Comparison of ENCODE assay signal across 8 cellular contexts in the genomic region with DNA sequence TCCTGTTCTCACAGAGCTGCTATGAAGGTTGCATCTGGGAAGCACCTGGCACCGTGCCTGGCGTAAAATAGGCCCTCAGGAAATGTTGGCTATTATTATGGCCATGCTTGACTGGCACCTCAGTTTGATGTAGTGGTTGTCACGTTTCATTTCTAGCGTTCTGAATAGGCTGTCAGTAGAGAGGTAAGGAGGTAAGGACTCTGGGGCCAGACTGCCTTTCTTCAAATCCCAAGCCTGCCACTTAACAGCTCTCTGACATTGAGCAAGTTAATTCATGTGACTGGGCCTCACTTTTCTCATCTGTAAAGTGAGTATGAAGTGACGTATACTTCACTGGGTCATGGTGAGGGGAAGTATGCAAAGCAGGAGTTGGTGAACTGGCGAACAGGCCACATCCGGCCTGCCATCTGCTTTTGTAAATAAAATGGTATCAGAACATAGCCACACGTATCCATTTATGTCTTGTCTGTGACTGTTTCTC.
DNase-seq lines count a peak whose midpoint lies in the region; ATAC-seq and TF ChIP-seq lines count a peak whose summit lies in the region.

No MANE protein-coding gene starts in this region.

- no peaks in the 10 kb centered on the region for H3K4me1 ChIP-seq in BE2C

- H3K4me1 Mint-ChIP-seq in stimulated activated naive CD8-positive, alpha-beta T cell treated with anti-CD3 and anti-CD28 coated beads, Interleukin-15, amount 100 ng/mL, for 72 hours = no peaks in the 10 kb centered on the region

- peak; percentile 79 for ATAC-seq in GM21526 (IDR thresholded peaks at IDR 0.05; ENCODE audit: low FRiP score, unreplicated experiment)
- ATAC-seq in stimulated activated naive CD8-positive, alpha-beta T cell treated with anti-CD3 and anti-CD28 coated beads, Interleukin-15, amount 100 ng/mL, for 72 hours = no peak

- no peak overlapping the region for H3K4me3 Mint-ChIP-seq in stimulated activated naive CD8-positive, alpha-beta T cell treated with anti-CD3 and anti-CD28 coated beads, Interleukin-15, amount 100 ng/mL, for 72 hours

- no peaks in the 10 kb centered on the region for H3K36me3 ChIP-seq in BE2C

- H3K27me3 ChIP-seq in BE2C = no peaks in the 10 kb centered on the region

- TF ChIP-seq CTCF in GM10266 (IDR thresholded peaks at IDR 0.05; ENCODE audit: control insufficient read depth, insufficient read depth, low read depth, missing control alignments) = no peak
- no peak for TF ChIP-seq CTCF in fibroblast of mammary gland (conservative IDR thresholded peaks at IDR 0.05; ENCODE audit: control insufficient read depth, insufficient read depth, low read depth, low read length)
- TF ChIP-seq CTCF in BE2C (IDR thresholded peaks at IDR 0.05; ENCODE audit: low read depth, low read length) = no peak

- H3K27ac Mint-ChIP-seq in stimulated activated naive CD8-positive, alpha-beta T cell treated with anti-CD3 and anti-CD28 coated beads, Interleukin-15, amount 100 ng/mL, for 72 hours = no peak overlapping the region

- no peak overlapping the region for H3K4me3 ChIP-seq in fibroblast of mammary gland (ENCODE audit: control insufficient read depth, low read depth, low read length)
- H3K4me3 ChIP-seq in BE2C (ENCODE audit: low read depth, low read length) = no peak overlapping the region

- H3K9me3 ChIP-seq in BE2C = no peaks in the 10 kb centered on the region

- DNase-seq in GM10266 (ENCODE audit: extremely low spot score) = peak; percentile 49
- peak; percentile 60 for DNase-seq in NCI-H1092 (lab: John Stamatoyannopoulos, UW)
- DNase-seq in fibroblast of mammary gland (ENCODE audit: low read depth) = peak; percentile 25
- DNase-seq in BE2C = no peak
- no peak for DNase-seq in stimulated activated naive CD8-positive, alpha-beta T cell treated with anti-CD3 and anti-CD28 coated beads, Interleukin-15, amount 100 ng/mL, for 72 hours
- no peak for DNase-seq in HUDEP-2 (lab: John Stamatoyannopoulos, UW; ENCODE audit: unreplicated experiment in 76 of 76)
- no peak for DNase-seq in AG08396 (ENCODE audit: low spot score)

- H3K9me3 Mint-ChIP-seq in stimulated activated naive CD8-positive, alpha-beta T cell treated with anti-CD3 and anti-CD28 coated beads, Interleukin-15, amount 100 ng/mL, for 72 hours = no peaks in the 10 kb centered on the region

- H3K27me3 Mint-ChIP-seq in stimulated activated naive CD8-positive, alpha-beta T cell treated with anti-CD3 and anti-CD28 coated beads, Interleukin-15, amount 100 ng/mL, for 72 hours = no peaks in the 10 kb centered on the region

Comparison
In these comparisons a context has a peak if more than half of its experiments do, and no peak if none do; other contexts are left out.
1. DNase-seq: peak in GM10266 (single experiment), NCI-H1092 (single experiment) and fibroblast of mammary gland (single experiment); none in BE2C (single experiment), stimulated activated naive CD8-positive, alpha-beta T cell treated with anti-CD3 and anti-CD28 coated beads, Interleukin-15, amount 100 ng/mL, for 72 hours (0 of 2), HUDEP-2 (0 of 76) and AG08396 (single experiment).